Comparison of ENCODE assay signal across 23 cellular contexts in genomic region chr5:66987126-66987525, GRCh38.
DNase-seq lines count a peak whose midpoint lies in the region; ATAC-seq, FAIRE-seq and TF ChIP-seq lines count a peak whose summit lies in the region.
"Had no signal": no experiment of that assay in that cellular context is flagged by ENCODE, and none has a peak within 500 bp of the region (broad histone marks: within the 10 kb centered on the region; RNA-seq: fewer than 3 reads in every experiment).

No MANE protein-coding gene starts in this region.

- in situ Hi-C loops in brain microvascular endothelial cell (cut with HindIII; ENCODE audit: low pct_ligation_motif_present, low sequenced_read_pairs), result no loop called here

- H3K27ac ChIP-seq in A549, result no peak overlapping the region
- H3K27ac ChIP-seq in brain microvascular endothelial cell, result no peak overlapping the region
- H3K27ac ChIP-seq: parathyroid adenoma, sigmoid colon, SK-N-MC, suprapubic skin, WERI-Rb-1 had no signal

- TF ChIP-seq CTCF in A549 (IDR thresholded peaks at IDR 0.05) (no peak), brain microvascular endothelial cell (IDR thresholded peaks at IDR 0.05; ENCODE audit: low read depth, low read length, missing control alignments) (no peak)

- no peak for ATAC-seq in A549
- ATAC-seq: esophagus mucosa, left cardiac atrium had no signal

- WGBS in A549 (ENCODE audit: missing lambda C conversion rate), result 67% methylated on average over 2 of the region's 2 CpGs

- H3K4me2 ChIP-seq in A549, result peak overlapping the region; percentile 47

- no peaks in the 10 kb centered on the region for H3K36me3 ChIP-seq in brain microvascular endothelial cell (replicated peaks)
- H3K36me3 ChIP-seq: sigmoid colon, suprapubic skin, WERI-Rb-1 had no signal

- FAIRE-seq in A549 (lab: Jason Lieb, UNC) (no peak), islet of Langerhans (lab: Jason Lieb, UNC) (peak; percentile 47), RCC 7860 (lab: Jason Lieb, UNC) (no peak)

- no peaks in the 10 kb centered on the region for H3K27me3 ChIP-seq in brain microvascular endothelial cell (replicated peaks)
- H3K27me3 ChIP-seq: sigmoid colon, suprapubic skin had no signal

- POLR2A ChIA-PET in A549 (lab: Yijun Ruan, JAX), result no interaction called here

- DNase-seq in A549 (ENCODE audit: low read depth in 1 of 2, low spot score in 1 of 2) (no peak), HT1080 (ENCODE audit: low read depth) (peak; percentile 36), brain microvascular endothelial cell (peak; percentile 25), LoVo (ENCODE audit: low spot score) (no peak), kidney glomerular epithelial cell (lab: John Stamatoyannopoulos, UW) (no peak), amygdala (lab: John Stamatoyannopoulos, UW) (no peak), RCC 7860 (ENCODE audit: low spot score) (no peak)
- DNase-seq: activated naive CD4-positive, alpha-beta T cell; COR-L47; effector memory CD4-positive, alpha-beta T cell; EL; glutamatergic neuron; GOT3; left cardiac atrium; NCI-H524 treated with DMSO at 0.1 percent for 48 hours; RPMI8226; sigmoid colon; WERI-Rb-1 had no signal

- peaks cover 31% of the 10 kb centered on the region for H3K4me1 ChIP-seq in A549

- CTCF ChIA-PET in A549 (lab: Yijun Ruan, JAX), result interaction anchor here (0.8 to 5.4 kb wide), 20 partner anchors 8 to 223 kb away, joined by 3 to 34 read pairs (median 4); no protein-coding TSS in a partner anchor

- no peak for TF ChIP-seq EP300 in A549 (IDR thresholded peaks at IDR 0.05)

- TF ChIP-seq POLR2A in A549 (IDR thresholded peaks at IDR 0.05; ENCODE audit: low read length), result no peak

- no peaks in the 10 kb centered on the region for H3K9me3 ChIP-seq in A549
- H3K9me3 ChIP-seq: sigmoid colon, suprapubic skin had no signal

- H3K4me3 ChIP-seq in A549, result no peak overlapping the region
- H3K4me3 ChIP-seq in brain microvascular endothelial cell (ENCODE audit: low read depth, low read length), result no peak overlapping the region
- H3K4me3 ChIP-seq: sigmoid colon, SK-N-MC, suprapubic skin had no signal

- no peak for TF ChIP-seq RAD21 in A549 (conservative IDR thresholded peaks at IDR 0.05 in 1 of 2, IDR thresholded peaks at IDR 0.05 in 1 of 2)

TF ChIP-seq in A549, 52 proteins besides CTCF, POLR2A, EP300 and RAD21:
- TF ChIP-seq FOSL2 (IDR thresholded peaks at IDR 0.05) (no peak), FOSL2 (CRISPR knock-in tag; IDR thresholded peaks at IDR 0.05) (peak; percentile 40), JUN (IDR thresholded peaks at IDR 0.05) (no peak), NPAS2 (CRISPR knock-in tag; IDR thresholded peaks at IDR 0.05; ENCODE audit: borderline replicate concordance) (no peak), SMC3 (IDR thresholded peaks at IDR 0.05) (no peak), ZC3H11A (IDR thresholded peaks at IDR 0.05) (no peak)

Comparison
In these comparisons a context has a peak if more than half of its experiments do, and no peak if none do; other contexts are left out.
1. DNase-seq: peak in HT1080 (single experiment) and brain microvascular endothelial cell (single experiment); none in A549 (0 of 2), LoVo (single experiment), kidney glomerular epithelial cell (single experiment), amygdala (0 of 56) and RCC 7860 (single experiment).